12 cellular contexts compared by ENCODE assay signal in the genomic region with DNA sequence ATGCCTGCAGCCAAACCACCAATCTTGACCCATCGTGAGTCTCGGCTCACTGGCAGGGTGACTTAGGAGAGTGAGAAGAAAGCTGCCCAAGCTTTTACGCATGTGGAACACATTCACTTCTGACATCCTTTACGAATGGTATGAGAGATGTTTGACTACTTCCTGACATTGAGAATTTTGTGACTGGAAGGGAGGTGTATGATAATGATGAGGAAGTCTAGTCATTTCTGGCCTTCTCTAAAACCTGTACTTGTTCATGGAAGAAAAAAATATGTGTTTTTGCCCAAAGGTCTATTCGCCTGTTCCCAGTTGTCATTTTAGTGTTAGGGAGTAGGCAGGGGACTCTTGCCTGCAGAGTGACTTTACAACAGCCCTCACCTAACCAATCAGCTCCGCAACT.
DNase-seq lines count a peak whose midpoint lies in the region; ATAC-seq, FAIRE-seq and TF ChIP-seq lines count a peak whose summit lies in the region.
"Had no signal": no experiment of that assay in that cellular context is flagged by ENCODE, and none has a peak within 500 bp of the region (broad histone marks: within the 10 kb centered on the region; RNA-seq: fewer than 3 reads in every experiment).

No MANE protein-coding gene starts in this region.

- H3K4me1 ChIP-seq in OCI-LY3 (ENCODE audit: low read length): peaks cover 33% of the 10 kb centered on the region

- H3K27me3 ChIP-seq in OCI-LY3 (ENCODE audit: low read depth, low read length): no peaks in the 10 kb centered on the region

- 0 out of 2 replicates have a peak overlapping the region, but pooled peaks have one; percentile 5 for H2AFZ ChIP-seq in OCI-LY3 (ENCODE audit: low read depth, low read length)

- TF ChIP-seq CTCF in OCI-LY3 (IDR thresholded peaks at IDR 0.05; ENCODE audit: low read depth, low read length) (no peak), osteocyte (IDR thresholded peaks at IDR 0.05) (no peak)

- H3K9me3 ChIP-seq in OCI-LY3 (ENCODE audit: insufficient read depth, low read length): no peaks in the 10 kb centered on the region

- H3K4me1 Mint-ChIP-seq in osteocyte (ENCODE audit: unreplicated experiment): peaks cover 25% of the 10 kb centered on the region

- in situ Hi-C loops in KBM-7 (cut with MboI; ENCODE audit: low pct_unique_long_range_greater_than_20kb, low sequenced_read_pairs): no loop called here

- peak overlapping the region; percentile 74 for H3K27ac ChIP-seq in OCI-LY3 (ENCODE audit: low read length)

- H3K27ac Mint-ChIP-seq in osteocyte (ENCODE audit: unreplicated experiment): no peak overlapping the region
- H3K27ac Mint-ChIP-seq: activated naive CD8-positive, alpha-beta T cell; CD8-positive, alpha-beta T cell had no signal

- peak; percentile 76 for FAIRE-seq in GM12891 (lab: Jason Lieb, UNC)

- no peaks in the 10 kb centered on the region for H3K27me3 Mint-ChIP-seq in osteocyte (ENCODE audit: unreplicated experiment)
- H3K27me3 Mint-ChIP-seq: activated naive CD8-positive, alpha-beta T cell had no signal

- ATAC-seq in GM19324 (IDR thresholded peaks at IDR 0.05; ENCODE audit: low FRiP score, unreplicated experiment): peak; percentile 54
- ATAC-seq in HG02870 (IDR thresholded peaks at IDR 0.05; ENCODE audit: unreplicated experiment): peak; percentile 91
- ATAC-seq: CD8-positive, alpha-beta T cell had no signal

- H3K4me2 ChIP-seq in OCI-LY3 (ENCODE audit: low read length): peak overlapping the region; percentile 67

- no peak for TF ChIP-seq POLR2A in GM12891 (IDR thresholded peaks at IDR 0.05; ENCODE audit: low read depth, low read length)

- no peaks in the 10 kb centered on the region for H3K36me3 Mint-ChIP-seq in osteocyte (ENCODE audit: unreplicated experiment)
- H3K36me3 Mint-ChIP-seq: activated naive CD8-positive, alpha-beta T cell; CD8-positive, alpha-beta T cell had no signal

- DNase-seq in GM12891 (ENCODE audit: insufficient read length, low spot score) (no peak), KBM-7 (no peak), osteocyte (ENCODE audit: extremely low spot score, unreplicated experiment) (no peak), nucleus accumbens (lab: John Stamatoyannopoulos, UW) (no peak), HUDEP-2 (lab: John Stamatoyannopoulos, UW; ENCODE audit: unreplicated experiment in 76 of 76) (no peak)
- DNase-seq: CD8-positive, alpha-beta T cell; KG1; stimulated activated CD4-positive, alpha-beta T cell treated with anti-CD3 and anti-CD28 coated beads, Interleukin-2, amount 100 ng/mL, for 48 hours had no signal

- peak overlapping the region; percentile 43 for H3K9ac ChIP-seq in OCI-LY3 (ENCODE audit: low read length)

- peak overlapping the region; percentile 30 for H3K4me3 ChIP-seq in OCI-LY3 (ENCODE audit: low read length)

- no peak overlapping the region for H3K4me3 Mint-ChIP-seq in osteocyte (ENCODE audit: unreplicated experiment)
- H3K4me3 Mint-ChIP-seq: activated naive CD8-positive, alpha-beta T cell; CD8-positive, alpha-beta T cell had no signal

- H3K36me3 ChIP-seq in OCI-LY3 (replicated peaks; ENCODE audit: low read depth, low read length): no peaks in the 10 kb centered on the region

- H3K79me2 ChIP-seq in OCI-LY3 (ENCODE audit: low read length): no peaks in the 10 kb centered on the region

- no peaks in the 10 kb centered on the region for H3K9me3 Mint-ChIP-seq in osteocyte (ENCODE audit: unreplicated experiment)
- H3K9me3 Mint-ChIP-seq: CD8-positive, alpha-beta T cell had no signal

- no peaks in the 10 kb centered on the region for H4K20me1 ChIP-seq in OCI-LY3 (ENCODE audit: insufficient read depth, low read length)

TF ChIP-seq in GM12891, 5 proteins besides CTCF, POLR2A, EP300 and RAD21:
- TF ChIP-seq POU2F2 (IDR thresholded peaks at IDR 0.05; ENCODE audit: low read depth, low read length): no peak
- TF ChIP-seq TAF1 (IDR thresholded peaks at IDR 0.05; ENCODE audit: low read depth, low read length): no peak
- no peak for TF ChIP-seq POLR2AphosphoS5 (IDR thresholded peaks at IDR 0.05; ENCODE audit: low read depth, low read length)
- TF ChIP-seq SPI1 (IDR thresholded peaks at IDR 0.05; ENCODE audit: low read depth, low read length): peak; percentile 79
